11 cellular contexts compared by ENCODE assay signal in genomic region chr22:46881373-46882118, GRCh38.
A peak's percentile ranks its signal among the peaks of the same experiment; 100 is the strongest.
DNase-seq lines count a peak whose midpoint lies in the region; ATAC-seq, FAIRE-seq and TF ChIP-seq lines count a peak whose summit lies in the region.
"Had no signal": no experiment of that assay in that cellular context is flagged by ENCODE, and none has a peak within 500 bp of the region (broad histone marks: within the 10 kb centered on the region; RNA-seq: fewer than 3 reads in every experiment).

No MANE protein-coding gene starts in this region.

- H3K4me3 ChIP-seq in epithelial cell of esophagus (ENCODE audit: low read length): no peak overlapping the region
- no peak overlapping the region for H3K4me3 ChIP-seq in mucosa of descending colon
- H3K4me3 ChIP-seq: suprapubic skin had no signal

- ATAC-seq in mucosa of descending colon (peak; percentile 27), HG02763 (IDR thresholded peaks at IDR 0.05; ENCODE audit: unreplicated experiment) (no peak)

- H3K4me1 ChIP-seq in mucosa of descending colon (ENCODE audit: low read depth): no peaks in the 10 kb centered on the region

- no peak for FAIRE-seq in HTR-8/SVneo (lab: Jason Lieb, UNC)

- intact Hi-C loops in mucosa of descending colon (cut with DNase I, micrococcal nuclease): no loop called here

- no peaks in the 10 kb centered on the region for H3K9me3 ChIP-seq in mucosa of descending colon
- H3K9me3 ChIP-seq: suprapubic skin had no signal

- DNase-seq in GM03348 (ENCODE audit: low spot score) (peak; percentile 30), HTR-8/SVneo (ENCODE audit: insufficient read length, low spot score) (peak; percentile 9), epithelial cell of esophagus (ENCODE audit: low read depth) (peak; percentile 66), mucosa of descending colon (no peak), NCI-H1436 (lab: John Stamatoyannopoulos, UW) (no peak), NCI-H774 (lab: John Stamatoyannopoulos, UW) (no peak)
- DNase-seq: amygdala, hippocampal formation, NCI-H2107 had no signal

- TF ChIP-seq CTCF in epithelial cell of esophagus (IDR thresholded peaks at IDR 0.05; ENCODE audit: insufficient read depth, low read depth, low read length, missing control alignments) (no peak), mucosa of descending colon (IDR thresholded peaks at IDR 0.05) (no peak)

- H3K36me3 ChIP-seq in mucosa of descending colon (ENCODE audit: low read depth): no peaks in the 10 kb centered on the region

Comparison
In these comparisons a context has a peak if more than half of its experiments do, and no peak if none do; other contexts are left out.
1. DNase-seq: peak in GM03348 (single experiment), HTR-8/SVneo (single experiment) and epithelial cell of esophagus (single experiment); none in mucosa of descending colon (0 of 3), NCI-H1436 (single experiment) and NCI-H774 (single experiment).